21 cellular contexts compared by ENCODE assay signal in the genomic region with DNA sequence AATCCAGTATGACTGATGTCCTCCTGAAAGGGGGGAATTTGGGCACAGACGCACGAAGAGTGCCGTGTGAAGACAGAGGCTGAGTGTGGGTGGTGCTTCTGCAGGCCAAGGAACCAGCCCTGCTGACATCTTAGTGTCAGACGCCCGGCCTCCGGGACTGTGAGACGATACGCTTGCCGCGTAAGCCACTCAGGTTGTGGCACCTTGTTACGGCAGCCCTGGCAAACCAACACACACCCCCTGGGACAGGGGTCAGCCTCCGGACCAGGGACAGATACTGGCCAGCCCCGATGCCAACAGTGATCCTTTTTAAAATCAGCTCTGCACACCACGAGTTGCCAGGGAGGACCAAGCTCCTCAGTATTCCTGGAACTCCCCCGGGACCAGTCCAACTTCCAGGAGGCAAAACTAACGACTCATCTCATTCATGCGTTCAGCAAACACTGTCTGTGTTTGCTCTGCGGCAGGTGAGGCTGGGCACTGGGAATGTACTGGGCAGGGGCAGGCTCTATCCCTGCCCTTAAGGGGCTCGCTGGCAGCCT. TPM values are rescaled to one million over a fixed set of nuclear protein-coding genes. Genes with fewer than 3 reads are reported as not detected.
A peak's percentile ranks its signal among the peaks of the same experiment; 100 is the strongest.
DNase-seq lines count a peak whose midpoint lies in the region; ATAC-seq and TF ChIP-seq lines count a peak whose summit lies in the region.
"Had no signal": no experiment of that assay in that cellular context is flagged by ENCODE, and none has a peak within 500 bp of the region (broad histone marks: within the 10 kb centered on the region; RNA-seq: fewer than 3 reads in every experiment).

No MANE protein-coding gene starts in this region.

- no peaks in the 10 kb centered on the region for H3K27me3 Mint-ChIP-seq in activated CD8-positive, alpha-beta T cell treated with anti-CD3 and anti-CD28 coated beads for 36 hours
- H3K27me3 Mint-ChIP-seq: stimulated activated naive CD8-positive, alpha-beta T cell treated with anti-CD3 and anti-CD28 coated beads, Interleukin-15, Interleukin-2, amounts not matched to agents 100 ng/mL and 50 ng/mL, for 24 hours had no signal

- H3K4me1 ChIP-seq in mucosa of descending colon (ENCODE audit: low read depth) = peaks cover 2% of the 10 kb centered on the region
- H3K4me1 ChIP-seq: A549 had no signal

- no peaks in the 10 kb centered on the region for H3K9me3 Mint-ChIP-seq in activated CD8-positive, alpha-beta T cell treated with anti-CD3 and anti-CD28 coated beads for 36 hours
- H3K9me3 Mint-ChIP-seq: CD8-positive, alpha-beta T cell; H9; stimulated activated naive CD8-positive, alpha-beta T cell treated with anti-CD3 and anti-CD28 coated beads, Interleukin-15, Interleukin-2, amounts not matched to agents 100 ng/mL and 50 ng/mL, for 24 hours had no signal

- DNase-seq in activated CD4-positive, CD25-positive, alpha-beta regulatory T cell treated with anti-CD3 and anti-CD28 coated beads, Interleukin-2, amount 50 U/mL, for 72 hours = peak; percentile 22
- DNase-seq in NCI-H1092 (lab: John Stamatoyannopoulos, UW) = peak; percentile 52
- DNase-seq in NCI-H774 (lab: John Stamatoyannopoulos, UW) = peak; percentile 66
- peak in 1 of 3 donors; percentile 22 for DNase-seq in mucosa of descending colon
- no peak for DNase-seq in activated CD8-positive, alpha-beta T cell treated with anti-CD3 and anti-CD28 coated beads for 36 hours
- no peak for DNase-seq in NCI-H1694 treated with DMSO at 0.1 percent for 48 hours (lab: John Stamatoyannopoulos, UW)
- DNase-seq in head of caudate nucleus = no peak
- DNase-seq: activated CD8-positive, alpha-beta memory T cell treated with anti-CD3 and anti-CD28 coated beads, Interleukin-2, amount 10 ng/mL, durations not matched to agents 7 days and 5 days; activated naive CD4-positive, alpha-beta T cell; CD8-positive, alpha-beta T cell; GF-D8; MG63; NCI-H524 treated with DMSO at 0.1 percent for 48 hours; RPMI8226; SW 1271; WERI-Rb-1 had no signal

- ATAC-seq in activated CD4-positive, CD25-positive, alpha-beta regulatory T cell treated with anti-CD3 and anti-CD28 coated beads, Interleukin-2, amount 50 U/mL, for 24 hours = no peak
- ATAC-seq in mucosa of descending colon = peak; percentile 33
- no peak for ATAC-seq in activated CD8-positive, alpha-beta T cell treated with anti-CD3 and anti-CD28 coated beads for 36 hours
- ATAC-seq: A549; activated CD8-positive, alpha-beta memory T cell treated with anti-CD3 and anti-CD28 coated beads, Interleukin-2, amount 10 ng/mL, durations not matched to agents 7 days and 5 days; CD8-positive, alpha-beta T cell had no signal

- H3K36me3 ChIP-seq in mucosa of descending colon (ENCODE audit: low read depth) = no peaks in the 10 kb centered on the region
- H3K36me3 ChIP-seq: MG63, pancreas, WERI-Rb-1 had no signal

- H3K4me3 ChIP-seq in mucosa of descending colon = no peak overlapping the region
- H3K4me3 ChIP-seq: A549, MG63, pancreas had no signal

- no peak for TF ChIP-seq CTCF in mucosa of descending colon (IDR thresholded peaks at IDR 0.05)
- TF ChIP-seq CTCF in activated CD8-positive, alpha-beta T cell treated with anti-CD3 and anti-CD28 coated beads for 36 hours (IDR thresholded peaks at IDR 0.05) = no peak

- CTCF ChIA-PET in activated CD8-positive, alpha-beta T cell treated with anti-CD3 and anti-CD28 coated beads for 36 hours (lab: Charles Lee) = no interaction called here

- H3K36me3 Mint-ChIP-seq in activated CD8-positive, alpha-beta T cell treated with anti-CD3 and anti-CD28 coated beads for 36 hours (ENCODE audit: low read depth) = no peaks in the 10 kb centered on the region
- H3K36me3 Mint-ChIP-seq: activated CD8-positive, alpha-beta memory T cell treated with anti-CD3 and anti-CD28 coated beads, Interleukin-2, amount 10 ng/mL, durations not matched to agents 7 days and 5 days; CD8-positive, alpha-beta T cell had no signal

- H3K4me1 Mint-ChIP-seq in activated CD8-positive, alpha-beta T cell treated with anti-CD3 and anti-CD28 coated beads for 36 hours (ENCODE audit: low read depth) = no peaks in the 10 kb centered on the region
- H3K4me1 Mint-ChIP-seq: activated CD8-positive, alpha-beta memory T cell treated with anti-CD3 and anti-CD28 coated beads, Interleukin-2, amount 10 ng/mL, durations not matched to agents 7 days and 5 days had no signal

- intact Hi-C loops in mucosa of descending colon (cut with DNase I, micrococcal nuclease) = no loop called here
- intact Hi-C loops in activated CD8-positive, alpha-beta T cell treated with anti-CD3 and anti-CD28 coated beads for 36 hours (cut with micrococcal nuclease) = no loop called here
- intact Hi-C loops in head of caudate nucleus (cut with DNase I) = no loop called here

- H3K9me3 ChIP-seq in mucosa of descending colon = no peaks in the 10 kb centered on the region
- H3K9me3 ChIP-seq: A549, MG63, pancreas had no signal

- no peak overlapping the region for H3K4me3 Mint-ChIP-seq in activated CD8-positive, alpha-beta T cell treated with anti-CD3 and anti-CD28 coated beads for 36 hours
- H3K4me3 Mint-ChIP-seq: activated CD8-positive, alpha-beta memory T cell treated with anti-CD3 and anti-CD28 coated beads, Interleukin-2, amount 10 ng/mL, durations not matched to agents 7 days and 5 days; CD8-positive, alpha-beta T cell; H9; stimulated activated naive CD8-positive, alpha-beta T cell treated with anti-CD3 and anti-CD28 coated beads, Interleukin-15, Interleukin-2, amounts not matched to agents 100 ng/mL and 50 ng/mL, for 24 hours had no signal

- POLR2A ChIA-PET in activated CD8-positive, alpha-beta T cell treated with anti-CD3 and anti-CD28 coated beads for 36 hours (lab: Charles Lee) = no interaction called here

- H3K27ac Mint-ChIP-seq in activated CD8-positive, alpha-beta T cell treated with anti-CD3 and anti-CD28 coated beads for 36 hours = no peak overlapping the region
- H3K27ac Mint-ChIP-seq: activated CD8-positive, alpha-beta memory T cell treated with anti-CD3 and anti-CD28 coated beads, Interleukin-2, amount 10 ng/mL, durations not matched to agents 7 days and 5 days; CD8-positive, alpha-beta T cell; H9; stimulated activated naive CD8-positive, alpha-beta T cell treated with anti-CD3 and anti-CD28 coated beads, Interleukin-15, Interleukin-2, amounts not matched to agents 100 ng/mL and 50 ng/mL, for 24 hours had no signal

RNA-seq across cellular contexts. Expression of a gene that starts 21.2 kb away (rescaled TPM):
- total RNA-seq in mucosa of descending colon = 100 to 1,000 TPM in 2 of 3 donors, 10 to 100 TPM in 1; 29.1 to 131 (median 122) TPM
- under 1 TPM; 0.27 to 0.76 TPM for total RNA-seq in activated CD8-positive, alpha-beta T cell treated with anti-CD3 and anti-CD28 coated beads for 36 hours
- total RNA-seq: CD8-positive, alpha-beta T cell had no signal

RNA-seq across cellular contexts. Expression of a gene that starts 39.8 kb away (rescaled TPM):
- total RNA-seq in mucosa of descending colon = 10 to 100 TPM in 2 of 3 donors, 1 to 10 TPM in 1; 8.4 to 17.3 (median 10.7) TPM
- total RNA-seq in activated CD8-positive, alpha-beta T cell treated with anti-CD3 and anti-CD28 coated beads for 36 hours = 1 to 10 TPM; 3.4 to 3.5 TPM

RNA-seq across cellular contexts. Expression of a gene that starts 47.5 kb away (rescaled TPM):
- total RNA-seq in mucosa of descending colon = 10 to 100 TPM; 48.0 to 57.3 (median 55.0) TPM
- total RNA-seq in activated CD8-positive, alpha-beta T cell treated with anti-CD3 and anti-CD28 coated beads for 36 hours = 100 to 1,000 TPM; 107 to 111 TPM

Comparison
In these comparisons a context has a peak if more than half of its experiments do, and no peak if none do; other contexts are left out.
1. DNase-seq: peak in activated CD4-positive, CD25-positive, alpha-beta regulatory T cell treated with anti-CD3 and anti-CD28 coated beads, Interleukin-2, amount 50 U/mL, for 72 hours (single experiment), NCI-H1092 (single experiment) and NCI-H774 (single experiment); none in activated CD8-positive, alpha-beta T cell treated with anti-CD3 and anti-CD28 coated beads for 36 hours (single experiment), NCI-H1694 treated with DMSO at 0.1 percent for 48 hours (single experiment) and head of caudate nucleus (0 of 42).
2. RNA of a gene that starts 21.2 kb away (total RNA-seq): 29.1 to 131 TPM in mucosa of descending colon; 0.27 to 0.76 TPM in activated CD8-positive, alpha-beta T cell treated with anti-CD3 and anti-CD28 coated beads for 36 hours; every median in the first group is over 10 times any median in the second.